10 cellular contexts compared by ENCODE assay signal in genomic region chr12:53751336-53752191, GRCh38. TPM values are rescaled to one million over a fixed set of nuclear protein-coding genes. Genes with fewer than 3 reads are reported as not detected.
DNase-seq lines count a peak whose midpoint lies in the region; ATAC-seq and TF ChIP-seq lines count a peak whose summit lies in the region.
"Had no signal": no experiment of that assay in that cellular context is flagged by ENCODE, and none has a peak within 500 bp of the region (broad histone marks: within the 10 kb centered on the region; RNA-seq: fewer than 3 reads in every experiment).

CISTR (minus strand) TSS chr12:53751979.

- peaks cover 0 to 23% (median 13%) of the 10 kb centered on the region in 3 donors for H3K4me1 Mint-ChIP-seq in naive B cell
- H3K4me1 Mint-ChIP-seq in Calu3 (ENCODE audit: low read depth, unreplicated experiment), result no peaks in the 10 kb centered on the region

- 6 to 15% methylated on average over 50 to 76 of the region's 76 CpGs for WGBS in GM23248 (ENCODE audit: low coverage in 1 of 2, low lambda C conversion rate in 2 of 2, missing lambda C conversion rate in 2 of 2), 2 experiments
- 16% methylated on average over 56 of the region's 76 CpGs for WGBS in SK-N-SH (ENCODE audit: low lambda C conversion rate)
- 0% methylated on average over 76 of the region's 76 CpGs for WGBS in ectodermal cell, 2 experiments

- H3K9me3 ChIP-seq in GM23248 (ENCODE audit: low read depth) (no peaks in the 10 kb centered on the region), SK-N-SH (no peaks in the 10 kb centered on the region), ectodermal cell (ENCODE audit: control insufficient read depth, low read length) (no peaks in the 10 kb centered on the region)

- H3K4me1 ChIP-seq in GM23248 (ENCODE audit: insufficient read depth), result no peaks in the 10 kb centered on the region; the same call in 1 of the 2 replicates
- peaks cover 9 to 11% of the 10 kb centered on the region in 2 experiments; a peak in 1 of 4 replicates for H3K4me1 ChIP-seq in SK-N-SH (ENCODE audit: control insufficient read depth in 1 of 2, insufficient read depth in 2 of 2, low read depth in 1 of 2, low read length in 1 of 2)
- H3K4me1 ChIP-seq in ectodermal cell (ENCODE audit: control insufficient read depth, insufficient read depth, low read length), result peaks cover 31% of the 10 kb centered on the region

- H3K4me3 ChIP-seq in GM23248, result peak within 1 kb of the TSS; percentile 56
- H3K4me3 ChIP-seq in SK-N-SH (ENCODE audit: low read depth in 2 of 2, low read length in 1 of 2), result peak within 1 kb of the TSS; percentile 38 to 52
- peak within 1 kb of the TSS; percentile 42 for H3K4me3 ChIP-seq in ectodermal cell (ENCODE audit: insufficient read depth, low read depth, low read length)

- in situ Hi-C loops in GM23248 (cut with MboI), result loop anchor here (10.0 kb wide), 1 partner anchor 453 kb away; no protein-coding TSS in a partner anchor

- TF ChIP-seq CTCF in SK-N-SH (IDR thresholded peaks at IDR 0.05) (no peak), Calu3 (IDR thresholded peaks at IDR 0.05; ENCODE audit: unreplicated experiment) (no peak)

- no peaks in the 10 kb centered on the region for H3K79me2 ChIP-seq in GM23248 (ENCODE audit: insufficient read depth)
- no peaks in the 10 kb centered on the region for H3K79me2 ChIP-seq in SK-N-SH (ENCODE audit: insufficient read depth)

- no peak within 1 kb of the TSS for H3K4me3 Mint-ChIP-seq in naive B cell
- no peak within 1 kb of the TSS for H3K4me3 Mint-ChIP-seq in Calu3 (ENCODE audit: low read depth, unreplicated experiment)

- no peaks in the 10 kb centered on the region for H3K36me3 ChIP-seq in GM23248 (ENCODE audit: low read depth)
- no peaks in the 10 kb centered on the region for H3K36me3 ChIP-seq in SK-N-SH (replicated peaks in 1 of 2; ENCODE audit: control insufficient read depth in 1 of 2, insufficient read depth in 2 of 2, low read length in 1 of 2)
- no peaks in the 10 kb centered on the region for H3K36me3 ChIP-seq in ectodermal cell (ENCODE audit: control insufficient read depth, insufficient read depth, low read length)

- ATAC-seq in naive B cell (ENCODE audit: low read depth in 2 of 2), result peak; percentile 49 to 56
- no peak for ATAC-seq in HG03280 (IDR thresholded peaks at IDR 0.05; ENCODE audit: unreplicated experiment)
- no peak for ATAC-seq in GM18520 (IDR thresholded peaks at IDR 0.05; ENCODE audit: unreplicated experiment)

- H3K36me3 Mint-ChIP-seq in naive B cell (no peaks in the 10 kb centered on the region), Calu3 (ENCODE audit: insufficient read depth, unreplicated experiment) (no peaks in the 10 kb centered on the region)

- H3K27me3 Mint-ChIP-seq in naive B cell (peaks cover 0 to 11% (median 0%) of the 10 kb centered on the region in 3 donors), Calu3 (ENCODE audit: unreplicated experiment) (no peaks in the 10 kb centered on the region)

- no peak within 1 kb of the TSS for H3K9ac ChIP-seq in GM23248
- H3K9ac ChIP-seq in SK-N-SH, result no peak within 1 kb of the TSS

- TF ChIP-seq EP300 in SK-N-SH (IDR thresholded peaks at IDR 0.05; ENCODE audit: borderline replicate concordance in 1 of 2, low read depth in 1 of 2, low read length in 1 of 2), result no peak

- peak within 1 kb of the TSS in 5 of 6 donors; percentile 35 to 85 (median 65) for H3K27ac Mint-ChIP-seq in naive B cell
- no peak within 1 kb of the TSS for H3K27ac Mint-ChIP-seq in Calu3 (ENCODE audit: unreplicated experiment)
- H3K27ac Mint-ChIP-seq: nephron had no signal

- H3K4me2 ChIP-seq in GM23248 (ENCODE audit: unreplicated experiment) (peak within 1 kb of the TSS; percentile 36), SK-N-SH (peak within 1 kb of the TSS; percentile 74)

- H2AFZ ChIP-seq in GM23248, result peak within 1 kb of the TSS; percentile 12; the same call in 1 of the 2 replicates
- H2AFZ ChIP-seq in SK-N-SH (ENCODE audit: low read depth), result 0 out of 2 replicates have a peak within 1 kb of the TSS, but pooled peaks have one; percentile 41

- no peaks in the 10 kb centered on the region for H3K9me2 ChIP-seq in GM23248 (ENCODE audit: insufficient read depth)
- H3K9me2 ChIP-seq in SK-N-SH, result no peaks in the 10 kb centered on the region

- H4K20me1 ChIP-seq in GM23248 (ENCODE audit: insufficient read depth), result no peaks in the 10 kb centered on the region
- no peaks in the 10 kb centered on the region for H4K20me1 ChIP-seq in SK-N-SH (ENCODE audit: insufficient read depth)

- H3K27me3 ChIP-seq in GM23248 (replicated peaks; ENCODE audit: insufficient read depth), result peaks cover 86% of the 10 kb centered on the region
- peaks cover 90% of the 10 kb centered on the region for H3K27me3 ChIP-seq in SK-N-SH (ENCODE audit: insufficient read depth)
- peaks cover 94% of the 10 kb centered on the region for H3K27me3 ChIP-seq in ectodermal cell (ENCODE audit: control insufficient read depth, insufficient read depth, low read length, poor library complexity, severe bottlenecking)

- TF ChIP-seq RAD21 in SK-N-SH (IDR thresholded peaks at IDR 0.05; ENCODE audit: low read length), result no peak

- no peak within 1 kb of the TSS for H3K27ac ChIP-seq in GM23248
- no peak within 1 kb of the TSS for H3K27ac ChIP-seq in SK-N-SH (ENCODE audit: low read depth in 2 of 2, low read length in 1 of 2)
- no peak within 1 kb of the TSS for H3K27ac ChIP-seq in ectodermal cell (ENCODE audit: insufficient read depth, low read depth, low read length, poor library complexity, severe bottlenecking)

- BruUV-seq in Calu3 (replicated peaks; lab: Mats Ljungman, UMichigan), result no TSS peak

- POLR2A ChIA-PET in SK-N-SH (lab: Yijun Ruan, JAX), result no interaction called here

- H3F3A ChIP-seq in GM23248 (ENCODE audit: insufficient read depth), result 0 out of 2 replicates have a peak, but pooled peaks cover 4% of the 10 kb centered on the region
- H3F3A ChIP-seq in SK-N-SH (replicated peaks; ENCODE audit: insufficient read depth), result no peaks in the 10 kb centered on the region

- H3K9me3 Mint-ChIP-seq in naive B cell (no peaks in the 10 kb centered on the region), Calu3 (ENCODE audit: low read depth, unreplicated experiment) (no peaks in the 10 kb centered on the region)
- H3K9me3 Mint-ChIP-seq: nephron had no signal

- CTCF ChIA-PET in SK-N-SH (lab: Yijun Ruan, JAX) (interaction anchor here (0.7 to 10.5 kb wide), 10 partner anchors 8 to 209 kb away, joined by 3 to 90 read pairs (median 4); partner anchors contain the start of gene ATP5MC2), Calu3 (lab: Charles Lee) (interaction anchor here (0.5 kb wide), 1 partner anchor 583 kb away, joined by 4 read pairs; no protein-coding TSS in a partner anchor)

- DNase-seq in COLO668 (lab: John Stamatoyannopoulos, UW; ENCODE audit: unreplicated experiment) (peak; percentile 8), GM23248 (peak; percentile 35), SK-N-SH (peak; percentile 66), naive B cell (peak; percentile 82), Calu3 (no peak)

- intact Hi-C loops in Calu3 (cut with micrococcal nuclease; ENCODE audit: unreplicated experiment), result no loop called here

TF ChIP-seq in SK-N-SH, 30 proteins besides CTCF, POLR2A, EP300 and RAD21:
- no peak for TF ChIP-seq RFX5 (IDR thresholded peaks at IDR 0.05; ENCODE audit: low read length)
- TF ChIP-seq EZH2phosphoT487 (IDR thresholded peaks at IDR 0.05; ENCODE audit: borderline replicate concordance, low read depth), result peak; percentile 77; the same call in 1 of the 2 replicates

RNA-seq across cellular contexts. Expression of gene CISTR, which starts in this region (rescaled TPM):
- total RNA-seq in GM23248 (2014; rRNA removed; shearing (Covaris generic)), result not detected in 2 replicates
- not detected in 2 replicates for polyA plus RNA-seq in GM23248 (2016; fragmentation: Nextera tagmentation; extraction: Ambion mirVana)
- not detected in 2 replicates for polyA plus RNA-seq in SK-N-SH (2012; rRNA removed)
- not detected in 2 replicates for polyA plus RNA-seq in SK-N-SH (2012; cell fraction: cytosol; rRNA removed)
- not detected in 2 replicates for polyA plus RNA-seq in SK-N-SH (2012; cell fraction: nucleus; rRNA removed)
- polyA plus RNA-seq in ectodermal cell (2013, experiment 1 of 4), result not detected
- not detected for polyA plus RNA-seq in ectodermal cell (2013, experiment 2 of 4)
- not detected for polyA plus RNA-seq in ectodermal cell (2013, experiment 3 of 4)
- polyA plus RNA-seq in ectodermal cell (2013, experiment 4 of 4), result not detected
- polyA plus RNA-seq in naive B cell (ENCODE audit: low read depth in 6 of 6), result not detected
- not detected in 2 replicates for total RNA-seq in Calu3 (2022)
- total RNA-seq: LHCN-M2 had no signal

Comparison
In these comparisons a context has a peak if more than half of its experiments do, and no peak if none do; other contexts are left out.
1. Peak in DNase-seq, H3K4me3 ChIP-seq and H3K4me2 ChIP-seq in GM23248; RNA of the gene not detected or under 1 TPM.
2. Peak in DNase-seq, H3K4me3 ChIP-seq and H3K4me2 ChIP-seq in SK-N-SH; RNA of the gene not detected or under 1 TPM.
3. Peak in DNase-seq and ATAC-seq in naive B cell; RNA of the gene not detected or under 1 TPM.